18 cellular contexts compared by ENCODE assay signal in the genomic region with DNA sequence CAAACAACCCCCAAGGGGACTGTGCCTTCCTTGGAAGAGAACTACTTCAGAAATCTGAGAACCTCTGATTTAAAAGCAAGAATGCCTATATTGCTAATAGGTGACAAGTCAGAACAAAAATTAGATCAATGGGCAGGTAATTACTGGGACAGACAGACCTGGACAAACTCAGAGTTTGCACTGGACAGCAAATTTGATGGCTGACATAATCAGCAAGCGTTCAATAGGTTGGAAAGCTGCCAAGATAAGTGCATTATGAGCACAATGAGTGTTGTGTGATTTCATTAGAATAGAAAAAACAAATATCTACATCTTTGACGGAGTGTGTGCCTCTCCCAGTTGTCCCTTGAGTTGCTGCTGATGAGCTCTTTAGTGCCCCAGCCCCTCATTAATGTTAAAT.
DNase-seq lines count a peak whose midpoint lies in the region; FAIRE-seq and TF ChIP-seq lines count a peak whose summit lies in the region.
"Had no signal": no experiment of that assay in that cellular context is flagged by ENCODE, and none has a peak within 500 bp of the region (broad histone marks: within the 10 kb centered on the region; RNA-seq: fewer than 3 reads in every experiment).

No MANE protein-coding gene starts in this region.

- TF ChIP-seq CTCF in uterus (IDR thresholded peaks at IDR 0.05) (no peak), suprapubic skin (IDR thresholded peaks at IDR 0.05) (no peak)

- H3K9me3 ChIP-seq in uterus = no peaks in the 10 kb centered on the region
- H3K9me3 ChIP-seq in suprapubic skin = no peaks in the 10 kb centered on the region
- H3K9me3 ChIP-seq: SJSA1 had no signal

- H3K4me3 ChIP-seq in uterus = no peak overlapping the region
- no peak overlapping the region for H3K4me3 ChIP-seq in suprapubic skin
- H3K4me3 ChIP-seq: GM23338, SJSA1 had no signal

- H3K36me3 ChIP-seq in uterus (no peaks in the 10 kb centered on the region), suprapubic skin (no peaks in the 10 kb centered on the region)
- H3K36me3 ChIP-seq: SJSA1 had no signal

- no peak for TF ChIP-seq POLR2A in uterus (IDR thresholded peaks at IDR 0.05)
- no peak for TF ChIP-seq POLR2A in H54 (IDR thresholded peaks at IDR 0.05; ENCODE audit: low read depth, low read length)
- no peak for TF ChIP-seq POLR2A in suprapubic skin (IDR thresholded peaks at IDR 0.05)

- peaks cover 0 to 7% of the 10 kb centered on the region in 2 donors for H3K4me1 ChIP-seq in uterus
- peaks cover 18% of the 10 kb centered on the region for H3K4me1 ChIP-seq in suprapubic skin

- H3K27me3 ChIP-seq in uterus (no peaks in the 10 kb centered on the region), suprapubic skin (no peaks in the 10 kb centered on the region)
- H3K27me3 ChIP-seq: SJSA1 had no signal

- no peak for TF ChIP-seq EP300 in suprapubic skin (IDR thresholded peaks at IDR 0.05)

- H3K27ac ChIP-seq in uterus (peak overlapping the region; percentile 93 to 96), suprapubic skin (no peak overlapping the region)
- H3K27ac ChIP-seq: SJSA1 had no signal

- intact Hi-C loops in uterus (cut with DNase I; ENCODE audit: low total_unique reads) = no loop called here

- DNase-seq in NCI-H510A treated with DMSO at 0.1 percent for 48 hours (lab: John Stamatoyannopoulos, UW) (peak; percentile 45), NCI-H510A (lab: John Stamatoyannopoulos, UW) (no peak), NCI-H345 treated with DMSO at 0.1 percent for 48 hours (lab: John Stamatoyannopoulos, UW; ENCODE audit: unreplicated experiment) (peak; percentile 23), dermis blood vessel endothelial cell (peak; percentile 78), uterus (no peak), H54 (ENCODE audit: insufficient read length, low spot score) (no peak), suprapubic skin (ENCODE audit: low spot score in 2 of 2) (no peak), ureter (ENCODE audit: low spot score) (no peak)
- DNase-seq: CD4-positive, alpha-beta T cell; DMS79 treated with DMSO at 0.1 percent for 48 hours; MM.1S; NCI-H187 treated with DMSO at 0.1 percent for 48 hours; NCI-H2171; NCI-H446 treated with DMSO at 0.1 percent for 48 hours had no signal

- FAIRE-seq in H54 (lab: Jason Lieb, UNC) = no peak
- FAIRE-seq: A204.1, D721Med had no signal

- WGBS in suprapubic skin = 73% methylated on average over 2 of the region's 2 CpGs

Comparison
In these comparisons a context has a peak if more than half of its experiments do, and no peak if none do; other contexts are left out.
1. DNase-seq: peak in NCI-H510A treated with DMSO at 0.1 percent for 48 hours (single experiment), NCI-H345 treated with DMSO at 0.1 percent for 48 hours (single experiment) and dermis blood vessel endothelial cell (single experiment); none in NCI-H510A (single experiment), uterus (0 of 2), H54 (single experiment), suprapubic skin (0 of 2) and ureter (single experiment).